In genomic region chr1:172915276-172915675, GRCh38 we compare ENCODE assay signal across 19 cellular contexts.
"Had no signal": no experiment of that assay in that cellular context is flagged by ENCODE, and none has a peak within 500 bp of the region (broad histone marks: within the 10 kb centered on the region; RNA-seq: fewer than 3 reads in every experiment).

No MANE protein-coding gene starts in this region.

- H3K27ac ChIP-seq: adrenal gland, heart right ventricle, lower lobe of right lung, thyroid gland had no signal

- H3K4me3 ChIP-seq: adrenal gland, heart right ventricle, lower lobe of right lung, pancreas, thyroid gland had no signal

- H3K36me3 ChIP-seq: adrenal gland, heart right ventricle, lower lobe of right lung, pancreas, thyroid gland had no signal

- H3K27me3 ChIP-seq: adrenal gland, heart right ventricle, pancreas, thyroid gland had no signal

- H3K4me1 ChIP-seq: adrenal gland, thyroid gland had no signal

- H3K9me3 ChIP-seq: adrenal gland, pancreas, thyroid gland had no signal

- DNase-seq: activated B cell treated with CpG ODN at 0.5 μM for 24 hours; activated CD4-positive, alpha-beta T cell treated with anti-CD3 and anti-CD28 coated beads for 48 hours; activated CD8-positive, alpha-beta T cell treated with anti-CD3 and anti-CD28 coated beads for 36 hours; activated effector memory CD4-positive, alpha-beta T cell treated with Interleukin-2 at 50 U/mL for 16 hours; activated naive CD4-positive, alpha-beta T cell treated with anti-CD3 and anti-CD28 coated beads, Interleukin-2, amount 50 U/mL, for 16 hours; activated T-cell treated with anti-CD3 and anti-CD28 coated beads, Interleukin-2, amount 50 U/mL, for 4 hours; adrenal gland; central memory CD4-positive, alpha-beta T cell; cortex of kidney; effector CD4-positive, alpha-beta T cell; foreskin melanocyte; heart right ventricle; left colon; lower lobe of right lung; midbrain; pancreas; stimulated activated CD4-positive, alpha-beta T cell treated with anti-CD3 and anti-CD28 coated beads, Interleukin-2, amount 100 ng/mL, for 48 hours; T-helper 17 cell; thyroid gland had no signal
